8 cellular contexts compared by ENCODE assay signal in the genomic region with DNA sequence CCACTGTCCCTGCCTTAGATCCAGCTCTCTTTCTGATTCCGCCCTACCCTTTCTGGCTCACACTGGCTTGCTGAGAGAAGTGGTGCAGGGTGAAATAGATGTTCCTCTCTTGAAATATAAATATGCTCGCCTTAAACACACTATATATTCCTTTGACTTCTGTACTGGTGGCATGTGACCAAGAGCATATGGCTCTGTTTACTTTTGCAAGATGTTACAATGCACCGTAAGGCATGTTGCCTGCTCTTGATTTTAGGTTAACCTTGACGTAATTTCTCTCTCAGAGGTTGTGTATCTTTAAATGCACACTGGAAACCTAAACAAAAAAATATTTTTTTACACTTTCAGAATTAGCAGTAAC. TPM values are rescaled to one million over a fixed set of nuclear protein-coding genes. Genes with fewer than 3 reads are reported as not detected.
DNase-seq lines count a peak whose midpoint lies in the region; TF ChIP-seq lines count a peak whose summit lies in the region.

No MANE protein-coding gene starts in this region.

- intact Hi-C loops in activated T-helper 2 cell treated with anti-CD3 and anti-CD28 coated beads, Interferon-gamma antibody, Interleukin-2, Interleukin-4, amounts not matched to agents 10 μg/mL and 5 μg/mL and 100 μg/mL, durations not matched to agents 14 hours and 24 hours and 36 hours (cut with micrococcal nuclease), result loop anchor here (1.0 to 10.0 kb wide), 5 partner anchors 12 to 534 kb away; a partner anchor contains a TSS
- intact Hi-C loops in uterus (cut with DNase I; ENCODE audit: low total_unique reads), result no loop called here

- peaks cover 34% of the 10 kb centered on the region for H3K27me3 Mint-ChIP-seq in activated T-helper 2 cell treated with anti-CD3 and anti-CD28 coated beads, Interferon-gamma antibody, Interleukin-2, Interleukin-4, amounts not matched to agents 10 μg/mL and 5 μg/mL and 100 μg/mL, durations not matched to agents 14 hours and 24 hours and 36 hours (ENCODE audit: low read depth)

- H3K27ac ChIP-seq in GM23248 (peak overlapping the region; percentile 85), liver (ENCODE audit: low read depth in 1 of 2, low read length in 2 of 2) (no peak overlapping the region), uterus (peak overlapping the region in 1 of 2 donors; percentile 74)

- H3K4me3 ChIP-seq in AG10803 (ENCODE audit: low read length) (peak overlapping the region; percentile 91), GM23248 (peak overlapping the region; percentile 89), liver (ENCODE audit: low read depth in 1 of 3, low read length in 3 of 3) (peak overlapping the region; percentile 78 to 89 (median 85)), uterus (peak overlapping the region; percentile 98)

- H3K4me3 Mint-ChIP-seq in activated T-helper 2 cell treated with anti-CD3 and anti-CD28 coated beads, Interferon-gamma antibody, Interleukin-2, Interleukin-4, amounts not matched to agents 10 μg/mL and 5 μg/mL and 100 μg/mL, durations not matched to agents 14 hours and 24 hours and 36 hours (ENCODE audit: low read depth), result peak overlapping the region; percentile 89

- H3K27me3 ChIP-seq in GM23248 (replicated peaks; ENCODE audit: insufficient read depth), result no peaks in the 10 kb centered on the region
- peaks cover 2 to 11% (median 5%) of the 10 kb centered on the region in 4 donors for H3K27me3 ChIP-seq in liver (ENCODE audit: control insufficient read depth in 4 of 4, insufficient read depth in 4 of 4, low read length in 3 of 4)
- peaks cover 7 to 29% of the 10 kb centered on the region in 2 donors for H3K27me3 ChIP-seq in uterus

- H3K9me3 Mint-ChIP-seq in activated T-helper 2 cell treated with anti-CD3 and anti-CD28 coated beads, Interferon-gamma antibody, Interleukin-2, Interleukin-4, amounts not matched to agents 10 μg/mL and 5 μg/mL and 100 μg/mL, durations not matched to agents 14 hours and 24 hours and 36 hours, result peaks cover 25% of the 10 kb centered on the region

- peak overlapping the region; percentile 96 for H3K4me2 ChIP-seq in GM23248 (ENCODE audit: unreplicated experiment)

- in situ Hi-C loops in GM23248 (cut with MboI), result no loop called here

- peaks cover 22% of the 10 kb centered on the region for H3F3A ChIP-seq in GM23248 (ENCODE audit: insufficient read depth)

- peaks cover 34% of the 10 kb centered on the region for H3K36me3 Mint-ChIP-seq in activated T-helper 2 cell treated with anti-CD3 and anti-CD28 coated beads, Interferon-gamma antibody, Interleukin-2, Interleukin-4, amounts not matched to agents 10 μg/mL and 5 μg/mL and 100 μg/mL, durations not matched to agents 14 hours and 24 hours and 36 hours (ENCODE audit: low read depth)

- 0 to 2% methylated on average over 4 of the region's 4 CpGs for WGBS in GM23248 (ENCODE audit: low coverage in 1 of 2, low lambda C conversion rate in 2 of 2, missing lambda C conversion rate in 2 of 2), 2 experiments
- WGBS in liver, result 7% methylated on average over 4 of the region's 4 CpGs

- no peaks in the 10 kb centered on the region for H4K20me1 ChIP-seq in GM23248 (ENCODE audit: insufficient read depth)

- H3K9me3 ChIP-seq in GM23248 (ENCODE audit: low read depth), result no peaks in the 10 kb centered on the region
- H3K9me3 ChIP-seq in liver (ENCODE audit: control insufficient read depth in 4 of 4, low read length in 3 of 4), result peaks cover 0 to 2% (median 0%) of the 10 kb centered on the region in 4 donors
- H3K9me3 ChIP-seq in uterus, result no peaks in the 10 kb centered on the region

- peak overlapping the region; percentile 60 for H3K27ac Mint-ChIP-seq in activated T-helper 2 cell treated with anti-CD3 and anti-CD28 coated beads, Interferon-gamma antibody, Interleukin-2, Interleukin-4, amounts not matched to agents 10 μg/mL and 5 μg/mL and 100 μg/mL, durations not matched to agents 14 hours and 24 hours and 36 hours

- H3K79me2 ChIP-seq in GM23248 (ENCODE audit: insufficient read depth), result peaks cover 51% of the 10 kb centered on the region

- peak overlapping the region; percentile 88 for H3K9ac ChIP-seq in GM23248
- H3K9ac ChIP-seq in liver (ENCODE audit: low read depth in 1 of 2, low read length in 2 of 2), result peak overlapping the region in 1 of 2 donors; percentile 22

- no peaks in the 10 kb centered on the region for H3K9me2 ChIP-seq in GM23248 (ENCODE audit: insufficient read depth)

- H3K4me1 ChIP-seq in GM23248 (ENCODE audit: insufficient read depth), result peaks cover 10% of the 10 kb centered on the region; the same call in 1 of the 2 replicates
- H3K4me1 ChIP-seq in liver (ENCODE audit: control insufficient read depth in 4 of 4, insufficient read depth in 4 of 4, low read length in 3 of 4), result peaks cover 0 to 30% (median 17%) of the 10 kb centered on the region in 4 donors
- peaks cover 0 to 9% of the 10 kb centered on the region in 2 donors for H3K4me1 ChIP-seq in uterus

- TF ChIP-seq CTCF in AG10803 (conservative IDR thresholded peaks at IDR 0.05; ENCODE audit: low read length) (no peak), liver (IDR thresholded peaks at IDR 0.05; ENCODE audit: low read depth, low read length, missing input control) (no peak), uterus (IDR thresholded peaks at IDR 0.05) (no peak)

- H3K36me3 ChIP-seq in GM23248 (ENCODE audit: low read depth), result no peaks in the 10 kb centered on the region
- H3K36me3 ChIP-seq in liver (ENCODE audit: control insufficient read depth in 4 of 4, insufficient read depth in 3 of 4, low read depth in 1 of 4, low read length in 3 of 4), result no peaks in the 10 kb centered on the region
- no peaks in the 10 kb centered on the region for H3K36me3 ChIP-seq in uterus

- H3K4me1 Mint-ChIP-seq in activated T-helper 2 cell treated with anti-CD3 and anti-CD28 coated beads, Interferon-gamma antibody, Interleukin-2, Interleukin-4, amounts not matched to agents 10 μg/mL and 5 μg/mL and 100 μg/mL, durations not matched to agents 14 hours and 24 hours and 36 hours (ENCODE audit: low read depth), result peaks cover 48% of the 10 kb centered on the region

- TF ChIP-seq POLR2A in uterus (IDR thresholded peaks at IDR 0.05), result no peak

- no peak for TF ChIP-seq RAD21 in liver (IDR thresholded peaks at IDR 0.05)

- DNase-seq in AG10803 (ENCODE audit: low read depth) (no peak), GM23248 (no peak), uterus (no peak), NAMALWA (ENCODE audit: low spot score) (no peak), COR-L47 (lab: John Stamatoyannopoulos, UW) (no peak)
- DNase-seq in activated T-helper 2 cell treated with anti-CD3 and anti-CD28 coated beads, Interferon-gamma antibody, Interleukin-2, Interleukin-4, amounts not matched to agents 10 μg/mL and 5 μg/mL and 100 μg/mL, durations not matched to agents 14 hours and 24 hours and 36 hours (ENCODE audit: low spot score), result no peak
- no peak for DNase-seq in effector CD4-positive, alpha-beta T cell

- H2AFZ ChIP-seq in GM23248, result peak overlapping the region; percentile 96

TF ChIP-seq in liver, 16 proteins besides CTCF, POLR2A, EP300 and RAD21:
- peak; percentile 12 for TF ChIP-seq FOXA2 (IDR thresholded peaks at IDR 0.05)
- TF ChIP-seq FOXA1 (IDR thresholded peaks at IDR 0.05), result no peak

RNA-seq across cellular contexts. Expression of a gene that starts 0.7 kb away (rescaled TPM):
- total RNA-seq in GM23248 (2014; rRNA removed; shearing (Covaris generic)), result 30.7 and 34.6 TPM in 2 replicates
- 28.5 and 30.2 TPM in 2 replicates for polyA plus RNA-seq in GM23248 (2016; fragmentation: Nextera tagmentation; extraction: Ambion mirVana)
- 46.5 and 46.9 TPM in 2 replicates for total RNA-seq in activated T-helper 2 cell treated with anti-CD3 and anti-CD28 coated beads, Interferon-gamma antibody, Interleukin-2, Interleukin-4, amounts not matched to agents 10 μg/mL and 5 μg/mL and 100 μg/mL, durations not matched to agents 14 hours and 24 hours and 36 hours
- total RNA-seq in liver, result 10 to 100 TPM; 23.6 to 30.3 TPM
- 10 to 100 TPM in 1 of 2 donors, 1 to 10 TPM in 1; 7.2 to 17.8 TPM for polyA plus RNA-seq in liver
- total RNA-seq in uterus, result 100 to 1,000 TPM in 1 of 4 donors, 10 to 100 TPM in 3; 24.1 to 128 (median 60.6) TPM

RNA-seq across cellular contexts. Expression of a gene that starts 4.4 kb away (rescaled TPM):
- total RNA-seq in GM23248 (2014; rRNA removed; shearing (Covaris generic)), result 16.1 and 17.7 TPM in 2 replicates
- polyA plus RNA-seq in GM23248 (2016; fragmentation: Nextera tagmentation; extraction: Ambion mirVana) (10.5 and 10.6 TPM in 2 replicates), liver (not detected)
- total RNA-seq in activated T-helper 2 cell treated with anti-CD3 and anti-CD28 coated beads, Interferon-gamma antibody, Interleukin-2, Interleukin-4, amounts not matched to agents 10 μg/mL and 5 μg/mL and 100 μg/mL, durations not matched to agents 14 hours and 24 hours and 36 hours, result not detected in 2 replicates
- total RNA-seq in liver (not detected), uterus (1 to 10 TPM in 2 of 4 donors, under 1 TPM in 1, not detected in 1; 0.29 to 4.7 (median 1.2) TPM)
